Comparison of ENCODE assay signal across 15 cellular contexts in genomic region chr5:40648150-40648549, GRCh38. TPM values are rescaled to one million over a fixed set of nuclear protein-coding genes. Genes with fewer than 3 reads are reported as not detected.
A peak's percentile ranks its signal among the peaks of the same experiment; 100 is the strongest.
DNase-seq lines count a peak whose midpoint lies in the region; ATAC-seq and TF ChIP-seq lines count a peak whose summit lies in the region.
"Had no signal": no experiment of that assay in that cellular context is flagged by ENCODE, and none has a peak within 500 bp of the region (broad histone marks: within the 10 kb centered on the region; RNA-seq: fewer than 3 reads in every experiment).

No MANE protein-coding gene starts in this region.

- H3K27ac Mint-ChIP-seq in activated naive CD4-positive, alpha-beta T cell treated with anti-CD3 and anti-CD28 coated beads, Interleukin-2, amount 10 ng/mL, durations not matched to agents 7 days and 5 days: peak overlapping the region; percentile 11
- H3K27ac Mint-ChIP-seq: GM23338 had no signal

- H3K36me3 ChIP-seq in osteoblast (ENCODE audit: insufficient read depth, low read length): no peaks in the 10 kb centered on the region
- H3K36me3 ChIP-seq: BLaER1 treated with 17β-estradiol and CSF1 and Interleukin-3, amounts not matched to agents 10 nM and 100 nM had no signal

- H2AFZ ChIP-seq in osteoblast (ENCODE audit: low read length): no peak overlapping the region
- H2AFZ ChIP-seq: GM23338 had no signal

- intact Hi-C loops in left colon (cut with DNase I, micrococcal nuclease): no loop called here

- no peaks in the 10 kb centered on the region for H3K4me1 ChIP-seq in osteoblast (ENCODE audit: insufficient read depth, low read length)
- H3K4me1 ChIP-seq: Caco-2 had no signal

- ATAC-seq in left colon (peak; percentile 25), HG02973 (IDR thresholded peaks at IDR 0.05; ENCODE audit: unreplicated experiment) (no peak)
- ATAC-seq: GM23338, HepG2 had no signal

- H3K9me3 ChIP-seq in osteoblast (ENCODE audit: low read depth, low read length): no peaks in the 10 kb centered on the region
- H3K9me3 ChIP-seq: Caco-2 had no signal

- no peaks in the 10 kb centered on the region for H3K27me3 Mint-ChIP-seq in activated naive CD4-positive, alpha-beta T cell treated with anti-CD3 and anti-CD28 coated beads, Interleukin-2, amount 10 ng/mL, durations not matched to agents 7 days and 5 days
- H3K27me3 Mint-ChIP-seq: CD8-positive, alpha-beta memory T cell had no signal

- H3K4me2 ChIP-seq in osteoblast (ENCODE audit: insufficient read depth, low read length): no peak overlapping the region
- H3K4me2 ChIP-seq: BLaER1 treated with 17β-estradiol and CSF1 and Interleukin-3, amounts not matched to agents 10 nM and 100 nM; GM23338 had no signal

- H3K27ac ChIP-seq in HL-60 (replicated peaks) (peak overlapping the region; percentile 68), osteoblast (ENCODE audit: low read depth, low read length) (no peak overlapping the region)
- H3K27ac ChIP-seq: BLaER1 treated with 17β-estradiol and CSF1 and Interleukin-3, amounts not matched to agents 10 nM and 100 nM had no signal

- no peak overlapping the region for H3K4me3 Mint-ChIP-seq in activated naive CD4-positive, alpha-beta T cell treated with anti-CD3 and anti-CD28 coated beads, Interleukin-2, amount 10 ng/mL, durations not matched to agents 7 days and 5 days
- H3K4me3 Mint-ChIP-seq: CD8-positive, alpha-beta memory T cell; GM23338 had no signal

- H4K20me1 ChIP-seq in osteoblast (ENCODE audit: insufficient read depth, low read length): no peaks in the 10 kb centered on the region
- H4K20me1 ChIP-seq: BLaER1 treated with 17β-estradiol and CSF1 and Interleukin-3, amounts not matched to agents 10 nM and 100 nM had no signal

- no peaks in the 10 kb centered on the region for H3K79me2 ChIP-seq in osteoblast (ENCODE audit: insufficient read depth, low read length)

- H3K4me1 Mint-ChIP-seq in activated naive CD4-positive, alpha-beta T cell treated with anti-CD3 and anti-CD28 coated beads, Interleukin-2, amount 10 ng/mL, durations not matched to agents 7 days and 5 days: peaks cover 50% of the 10 kb centered on the region
- H3K4me1 Mint-ChIP-seq: GM23338 had no signal

- in situ Hi-C loops in GM13976 (cut with MboI; ENCODE audit: low sequenced_read_pairs, unreplicated experiment): no loop called here

- peaks cover 21% of the 10 kb centered on the region for H3K9me3 Mint-ChIP-seq in activated naive CD4-positive, alpha-beta T cell treated with anti-CD3 and anti-CD28 coated beads, Interleukin-2, amount 10 ng/mL, durations not matched to agents 7 days and 5 days
- H3K9me3 Mint-ChIP-seq: GM23338 had no signal

- CTCF ChIA-PET in activated naive CD4-positive, alpha-beta T cell treated with anti-CD3 and anti-CD28 coated beads, Interleukin-2, amount 10 ng/mL, durations not matched to agents 7 days and 5 days (lab: Charles Lee): interaction anchor here (0.7 kb wide), 1 partner anchor 40 kb away, joined by 3 read pairs; no protein-coding TSS in a partner anchor

- DNase-seq in activated naive CD4-positive, alpha-beta T cell treated with anti-CD3 and anti-CD28 coated beads, Interleukin-2, amount 10 ng/mL, durations not matched to agents 7 days and 5 days: no peak
- DNase-seq in activated naive CD4-positive, alpha-beta T cell treated with Interleukin-2 at 50 U/mL for 16 hours: no peak
- DNase-seq in HL-60 (ENCODE audit: low read depth in 1 of 2, low spot score in 1 of 2): peak in 1 of 2 experiments; percentile 48
- DNase-seq in left colon: no peak
- DNase-seq in osteoblast (ENCODE audit: insufficient read length, low spot score, missing footprints): no peak
- DNase-seq in GM13976 (ENCODE audit: low spot score): no peak
- DNase-seq: 8988T; Caco-2; CD8-positive, alpha-beta memory T cell; GF-D8; H7 had no signal

- TF ChIP-seq CTCF in HL-60 (IDR thresholded peaks at IDR 0.05; ENCODE audit: insufficient read depth, low read length) (no peak), osteoblast (IDR thresholded peaks at IDR 0.05; ENCODE audit: extremely low read depth, low read depth, low read length) (no peak), GM13976 (IDR thresholded peaks at IDR 0.05; ENCODE audit: borderline replicate concordance, control extremely low read depth, extremely low read depth, insufficient read depth, missing control alignments) (no peak)

- H3K4me3 ChIP-seq in HL-60 (replicated peaks; ENCODE audit: insufficient read depth, low read length): no peak overlapping the region
- no peak overlapping the region for H3K4me3 ChIP-seq in osteoblast (ENCODE audit: insufficient read depth, low read length)
- H3K4me3 ChIP-seq: BLaER1 treated with 17β-estradiol and CSF1 and Interleukin-3, amounts not matched to agents 10 nM and 100 nM; GM23338 had no signal

- H3K36me3 Mint-ChIP-seq in activated naive CD4-positive, alpha-beta T cell treated with anti-CD3 and anti-CD28 coated beads, Interleukin-2, amount 10 ng/mL, durations not matched to agents 7 days and 5 days: peaks cover 46% of the 10 kb centered on the region

- H3K27me3 ChIP-seq in HL-60 (ENCODE audit: insufficient read depth, poor library complexity, severe bottlenecking) (no peaks in the 10 kb centered on the region), osteoblast (ENCODE audit: insufficient read depth, low read length) (no peaks in the 10 kb centered on the region)
- H3K27me3 ChIP-seq: BLaER1 treated with 17β-estradiol and CSF1 and Interleukin-3, amounts not matched to agents 10 nM and 100 nM had no signal

RNA-seq across cellular contexts. Expression of gene PTGER4, which starts 31.6 kb away (rescaled TPM):
- total RNA-seq in left colon: 10 to 100 TPM; 56.7 to 58.2 TPM
- total RNA-seq in osteoblast: 10.6 and 15.2 TPM in 2 replicates
